1 cellular context compared by ENCODE assay signal in genomic region chrX:23907106-23907495, GRCh38.
TF ChIP-seq lines count a peak whose summit lies in the region.

No MANE protein-coding gene starts in this region.

TF ChIP-seq in GM23338, 12 proteins besides CTCF, POLR2A, EP300 and RAD21 (continued from another document):
- TF ChIP-seq ZNF462 (CRISPR knock-in tag; IDR thresholded peaks at IDR 0.05) (no peak), ETS1 (IDR thresholded peaks at IDR 0.05) (no peak), POLR2AphosphoS5 (IDR thresholded peaks at IDR 0.05; ENCODE audit: low read depth) (no peak), ZNF331 (CRISPR knock-in tag; IDR thresholded peaks at IDR 0.05; ENCODE audit: low read depth) (no peak)
